In the genomic region with DNA sequence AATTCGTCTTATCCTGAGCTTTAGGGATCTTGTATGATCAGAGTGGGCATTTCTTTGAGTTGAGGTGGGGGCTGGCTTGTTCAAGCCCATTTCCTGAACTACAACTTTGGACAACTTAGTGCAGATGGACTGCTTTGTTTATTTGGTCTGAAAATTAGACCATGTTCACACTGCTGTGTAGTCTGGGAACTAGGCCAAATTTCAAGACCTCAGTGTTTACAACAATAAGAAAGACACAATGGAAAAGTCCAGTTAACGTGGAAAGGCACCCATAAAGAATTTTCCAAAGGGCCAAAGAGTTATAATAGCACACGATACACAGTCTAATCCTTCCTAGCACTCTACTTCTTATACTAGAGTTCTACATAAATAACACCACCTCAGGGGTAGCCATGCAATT, we compare ENCODE assay signal across 1 cellular context.
TF ChIP-seq lines count a peak whose summit lies in the region.

No MANE protein-coding gene starts in this region.

TF ChIP-seq in H1, 55 proteins besides CTCF, POLR2A, EP300 and RAD21:
- TF ChIP-seq RBBP5 (IDR thresholded peaks at IDR 0.05; ENCODE audit: borderline replicate concordance, low read depth, low read length) (no peak), GTF2F1 (IDR thresholded peaks at IDR 0.05; ENCODE audit: borderline replicate concordance, low read depth, low read length) (no peak), TBP (IDR thresholded peaks at IDR 0.05; ENCODE audit: low read depth, low read length) (no peak), SP1 (IDR thresholded peaks at IDR 0.05; ENCODE audit: low read depth, low read length) (no peak), CTBP2 (IDR thresholded peaks at IDR 0.05; ENCODE audit: borderline replicate concordance, insufficient read depth, insufficient read length, low read length) (no peak), MAFK (IDR thresholded peaks at IDR 0.05; ENCODE audit: low read depth, low read length) (no peak), BRCA1 (IDR thresholded peaks at IDR 0.05; ENCODE audit: low read depth, low read length) (no peak)
